Comparison of ENCODE assay signal across 27 cellular contexts in the genomic region with DNA sequence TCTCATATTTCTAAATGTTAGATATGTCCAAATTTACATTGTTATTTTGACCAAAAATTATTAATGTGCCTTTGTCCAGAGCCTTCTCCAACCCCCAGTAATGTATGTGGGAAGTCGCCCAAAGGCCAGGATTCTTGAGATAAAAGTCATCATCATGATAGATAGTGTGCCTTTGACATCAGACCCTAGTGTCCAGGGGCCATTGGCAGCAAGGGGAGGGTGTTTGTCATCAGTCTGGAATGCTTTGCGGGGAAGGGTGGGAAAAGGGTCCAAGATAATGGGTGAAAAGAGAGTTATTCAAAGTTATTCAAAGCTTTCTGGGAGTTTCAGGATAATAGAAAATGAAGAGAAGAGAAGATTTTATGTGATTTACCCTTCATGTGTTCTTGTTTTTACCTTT.
DNase-seq lines count a peak whose midpoint lies in the region; ATAC-seq, FAIRE-seq and TF ChIP-seq lines count a peak whose summit lies in the region.
"Had no signal": no experiment of that assay in that cellular context is flagged by ENCODE, and none has a peak within 500 bp of the region (broad histone marks: within the 10 kb centered on the region; RNA-seq: fewer than 3 reads in every experiment).

No MANE protein-coding gene starts in this region.

- peaks cover 6% of the 10 kb centered on the region for H3K4me1 Mint-ChIP-seq in MCF 10A (ENCODE audit: insufficient read depth, unreplicated experiment)
- H3K4me1 Mint-ChIP-seq: B cell, memory B cell had no signal

- TF ChIP-seq POLR2A in breast epithelium (IDR thresholded peaks at IDR 0.05) = no peak

- H3K27ac Mint-ChIP-seq in MCF 10A (ENCODE audit: low read depth, unreplicated experiment) = no peak overlapping the region
- H3K27ac Mint-ChIP-seq: activated T-helper 2 cell treated with anti-CD3 and anti-CD28 coated beads, Interferon-gamma antibody, Interleukin-2, Interleukin-4, amounts not matched to agents 10 μg/mL and 5 μg/mL and 100 μg/mL, durations not matched to agents 14 hours and 24 hours and 36 hours; B cell; memory B cell had no signal

- H3K36me3 Mint-ChIP-seq in MCF 10A (ENCODE audit: insufficient read depth, unreplicated experiment) = no peaks in the 10 kb centered on the region
- H3K36me3 Mint-ChIP-seq: memory B cell had no signal

- no peak overlapping the region for H2AFZ ChIP-seq in mammary epithelial cell (ENCODE audit: low read depth, low read length)

- no peak overlapping the region for H3K4me3 ChIP-seq in breast epithelium
- H3K4me3 ChIP-seq in astrocyte of the spinal cord (ENCODE audit: low read depth, low read length) = no peak overlapping the region
- H3K4me3 ChIP-seq in mammary epithelial cell (replicated peaks in 1 of 3; ENCODE audit: insufficient read depth in 1 of 3, low read depth in 2 of 3, low read length in 3 of 3) = no peak overlapping the region
- H3K4me3 ChIP-seq: gastroesophageal sphincter, sigmoid colon, SJSA1 had no signal

- H3K4me2 ChIP-seq in mammary epithelial cell (ENCODE audit: insufficient read depth, low read depth, low read length) = no peak overlapping the region

- in situ Hi-C loops in astrocyte of the spinal cord (cut with HindIII; ENCODE audit: low sequenced_read_pairs) (no loop called here), mammary epithelial cell (cut with MboI; ENCODE audit: low sequenced_read_pairs in 2 of 2) (no loop called here)

- CTCF ChIA-PET in MCF 10A (lab: Yijun Ruan, JAX) = interaction anchor here (1.8 kb wide), 1 partner anchor 371 kb away, joined by 5 read pairs; no protein-coding TSS in a partner anchor
- CTCF ChIA-PET in mammary epithelial cell (lab: Charles Lee; ENCODE audit: low non-redundant PET) = no interaction called here

- no peaks in the 10 kb centered on the region for H3K27me3 ChIP-seq in breast epithelium
- H3K27me3 ChIP-seq in mammary epithelial cell (ENCODE audit: insufficient read depth, low read length) = no peaks in the 10 kb centered on the region
- H3K27me3 ChIP-seq: gastroesophageal sphincter, sigmoid colon, SJSA1 had no signal

- dilution Hi-C loops in mammary epithelial cell (cut with HindIII; ENCODE audit: low sequenced_read_pairs) = no loop called here

- H3K9me3 ChIP-seq in breast epithelium (no peaks in the 10 kb centered on the region), mammary epithelial cell (replicated peaks; ENCODE audit: insufficient read depth, low read length) (peaks cover 2% of the 10 kb centered on the region)
- H3K9me3 ChIP-seq: gastroesophageal sphincter, sigmoid colon, SJSA1 had no signal

- no peak for TF ChIP-seq CTCF in MCF 10A (IDR thresholded peaks at IDR 0.05; ENCODE audit: unreplicated experiment)
- TF ChIP-seq CTCF in breast epithelium (IDR thresholded peaks at IDR 0.05) = no peak
- no peak for TF ChIP-seq CTCF in astrocyte of the spinal cord (IDR thresholded peaks at IDR 0.05; ENCODE audit: low read depth, low read length)
- TF ChIP-seq CTCF in mammary epithelial cell (conservative IDR thresholded peaks at IDR 0.05 in 1 of 2, IDR thresholded peaks at IDR 0.05 in 1 of 2; ENCODE audit: extremely low read depth in 1 of 2, insufficient read depth in 1 of 2, low read depth in 1 of 2, low read length in 2 of 2) = no peak

- WGBS in mammary epithelial cell (ENCODE audit: low coverage, missing lambda C conversion rate) = 12% methylated on average over 2 of the region's 2 CpGs

- ATAC-seq in HG03521 (IDR thresholded peaks at IDR 0.05; ENCODE audit: unreplicated experiment) = no peak
- ATAC-seq: gastroesophageal sphincter, Panc1 had no signal

- no peak overlapping the region for H3K9ac ChIP-seq in mammary epithelial cell (ENCODE audit: insufficient read depth, low read length)

- H3K4me3 Mint-ChIP-seq in MCF 10A (ENCODE audit: unreplicated experiment) = no peak overlapping the region
- H3K4me3 Mint-ChIP-seq: B cell, memory B cell had no signal

- peak; percentile 13 for FAIRE-seq in urothelium cell line (lab: Jason Lieb, UNC)
- FAIRE-seq: GM19239 had no signal

- no peaks in the 10 kb centered on the region for H3K4me1 ChIP-seq in breast epithelium
- no peaks in the 10 kb centered on the region for H3K4me1 ChIP-seq in mammary epithelial cell (ENCODE audit: insufficient read depth, low read length)
- H3K4me1 ChIP-seq: gastroesophageal sphincter, sigmoid colon, SJSA1 had no signal

- POLR2A ChIA-PET in MCF 10A (lab: Yijun Ruan, JAX) = interaction anchor here (0.7 kb wide), 1 partner anchor 199 kb away, joined by 3 read pairs; no protein-coding TSS in a partner anchor

- H3K79me2 ChIP-seq in mammary epithelial cell (ENCODE audit: insufficient read depth, low read length) = no peaks in the 10 kb centered on the region

- intact Hi-C loops in MCF 10A (cut with micrococcal nuclease) = no loop called here
- intact Hi-C loops in breast epithelium (cut with DNase I; ENCODE audit: low total_unique reads) = no loop called here
- intact Hi-C loops in mammary epithelial cell (cut with micrococcal nuclease) = no loop called here

- BruUV-seq in MCF 10A (replicated peaks; lab: Mats Ljungman, UMichigan) = no TSS peak
- no TSS peak for BruUV-seq in mammary epithelial cell (replicated peaks; lab: Mats Ljungman, UMichigan)

- DNase-seq in MCF 10A (ENCODE audit: unreplicated experiment) (peak; percentile 2), breast epithelium (ENCODE audit: low spot score in 2 of 2) (no peak), astrocyte of the spinal cord (ENCODE audit: low read depth, low spot score) (peak; percentile 52), iris pigment epithelial cell (ENCODE audit: low read depth) (peak; percentile 35), urothelium cell line (ENCODE audit: low spot score) (peak; percentile 39), mammary epithelial cell (no peak)
- no peak for DNase-seq in activated CD4-positive, alpha-beta T cell treated with anti-CD3 and anti-CD28 coated beads for 1 hour
- DNase-seq: activated CD8-positive, alpha-beta memory T cell treated with anti-CD3 and anti-CD28 coated beads, Interleukin-2, amount 50 U/mL, for 48 hours; central memory CD4-positive, alpha-beta T cell; DMS79 treated with DMSO at 0.1 percent for 48 hours; kidney glomerular epithelial cell; NCI-H1105; NCI-H2081 treated with DMSO at 0.1 percent for 48 hours; NCI-H510A; sigmoid colon; T-helper 2 cell; trophoblast cell; WERI-Rb-1 had no signal

- peaks cover under 1% of the 10 kb centered on the region for H3K9me3 Mint-ChIP-seq in MCF 10A (ENCODE audit: unreplicated experiment)

- H3K27ac ChIP-seq in breast epithelium (no peak overlapping the region), mammary epithelial cell (ENCODE audit: insufficient read depth, low read depth, low read length) (no peak overlapping the region)
- H3K27ac ChIP-seq: 22Rv1, gastroesophageal sphincter, sigmoid colon, SJSA1, WERI-Rb-1 had no signal

- H4K20me1 ChIP-seq in mammary epithelial cell (ENCODE audit: insufficient read depth, low read length) = no peaks in the 10 kb centered on the region

- no peaks in the 10 kb centered on the region for H3K27me3 Mint-ChIP-seq in MCF 10A (ENCODE audit: insufficient read depth, unreplicated experiment)
- H3K27me3 Mint-ChIP-seq: B cell, memory B cell had no signal

- H3K36me3 ChIP-seq in breast epithelium (no peaks in the 10 kb centered on the region), mammary epithelial cell (ENCODE audit: insufficient read depth, low read length) (no peaks in the 10 kb centered on the region)
- H3K36me3 ChIP-seq: gastroesophageal sphincter, sigmoid colon, SJSA1, WERI-Rb-1 had no signal

Comparison
In these comparisons a context has a peak if more than half of its experiments do, and no peak if none do; other contexts are left out.
1. DNase-seq: peak in MCF 10A (single experiment), astrocyte of the spinal cord (single experiment), iris pigment epithelial cell (single experiment) and urothelium cell line (single experiment); none in breast epithelium (0 of 2), mammary epithelial cell (single experiment) and activated CD4-positive, alpha-beta T cell treated with anti-CD3 and anti-CD28 coated beads for 1 hour (single experiment).